In genomic region chr6:170181338-170181690, GRCh38 we compare ENCODE assay signal across 24 cellular contexts.
"Had no signal": no experiment of that assay in that cellular context is flagged by ENCODE, and none has a peak within 500 bp of the region (broad histone marks: within the 10 kb centered on the region; RNA-seq: fewer than 3 reads in every experiment).

No MANE protein-coding gene starts in this region.

- H3K4me3 ChIP-seq: SK-N-MC had no signal

- H3K27me3 ChIP-seq: brain microvascular endothelial cell had no signal

- H3K4me1 Mint-ChIP-seq: activated B cell treated with CpG ODN at 0.5 μM for 24 hours; activated CD4-positive, alpha-beta T cell treated with anti-CD3 and anti-CD28 coated beads, Interleukin-2, amount 10 ng/mL, durations not matched to agents 7 days and 5 days had no signal

- H3K9me3 Mint-ChIP-seq: activated B cell treated with CpG ODN at 0.5 μM for 24 hours had no signal

- H3K36me3 Mint-ChIP-seq: activated CD4-positive, alpha-beta memory T cell treated with anti-CD3 and anti-CD28 coated beads for 36 hours; T-cell had no signal

- H3K27me3 Mint-ChIP-seq: activated B cell treated with CpG ODN at 0.5 μM for 24 hours; activated CD4-positive, alpha-beta T cell treated with anti-CD3 and anti-CD28 coated beads, Interleukin-2, amount 10 ng/mL, durations not matched to agents 7 days and 5 days; T-cell had no signal

- H3K27ac Mint-ChIP-seq: activated B cell treated with CpG ODN at 0.5 μM for 24 hours; activated CD4-positive, alpha-beta memory T cell treated with anti-CD3 and anti-CD28 coated beads for 36 hours; activated CD4-positive, alpha-beta T cell treated with anti-CD3 and anti-CD28 coated beads, Interleukin-2, amount 10 ng/mL, durations not matched to agents 7 days and 5 days; activated naive CD4-positive, alpha-beta T cell treated with anti-CD3 and anti-CD28 coated beads for 36 hours; activated naive CD8-positive, alpha-beta T cell treated with anti-CD3 and anti-CD28 coated beads for 36 hours; activated T-cell treated with anti-CD3 and anti-CD28 coated beads, Interleukin-2, amount 50 U/mL, for 24 hours had no signal

- H3K4me3 Mint-ChIP-seq: activated B cell treated with CpG ODN at 0.5 μM for 24 hours; activated CD4-positive, alpha-beta memory T cell treated with anti-CD3 and anti-CD28 coated beads for 36 hours; activated CD4-positive, alpha-beta T cell treated with anti-CD3 and anti-CD28 coated beads, Interleukin-2, amount 10 ng/mL, durations not matched to agents 7 days and 5 days; activated naive CD4-positive, alpha-beta T cell treated with anti-CD3 and anti-CD28 coated beads for 36 hours; activated naive CD8-positive, alpha-beta T cell treated with anti-CD3 and anti-CD28 coated beads for 36 hours; activated T-cell treated with anti-CD3 and anti-CD28 coated beads, Interleukin-2, amount 50 U/mL, for 24 hours; T-cell had no signal

- H3K36me3 ChIP-seq: brain microvascular endothelial cell had no signal

- H3K27ac ChIP-seq: brain microvascular endothelial cell, SK-N-MC had no signal

- ATAC-seq: Right ventricle myocardium inferior, T-cell had no signal

- FAIRE-seq: TTC549 had no signal

- DNase-seq: activated B cell treated with CpG ODN at 0.5 μM for 24 hours; activated CD4-positive, alpha-beta memory T cell treated with anti-CD3 and anti-CD28 coated beads for 36 hours; activated CD4-positive, alpha-beta T cell treated with anti-CD3 and anti-CD28 coated beads, Interleukin-2, amount 10 ng/mL, durations not matched to agents 7 days and 5 days; activated effector memory CD4-positive, alpha-beta T cell treated with anti-CD3 and anti-CD28 coated beads, Interleukin-2, amount 50 U/mL, for 16 hours; activated naive CD4-positive, alpha-beta T cell treated with anti-CD3 and anti-CD28 coated beads for 36 hours; activated naive CD8-positive, alpha-beta T cell treated with anti-CD3 and anti-CD28 coated beads for 36 hours; activated T-cell treated with anti-CD3 and anti-CD28 coated beads, Interleukin-2, amount 50 U/mL, for 24 hours; brain microvascular endothelial cell; cerebellar nuclear complex; MM.1S; NCI-H1105; NCI-H1436; NCI-H1694 treated with DMSO at 0.1 percent for 48 hours; NCI-H2029 treated with DMSO at 0.1 percent for 48 hours; NCI-H345; NCI-H510A; NCI-H526 treated with DMSO at 0.1 percent for 48 hours; NCI-H82; T-helper 2 cell; T1000 had no signal
